9 cellular contexts compared by ENCODE assay signal in the genomic region with DNA sequence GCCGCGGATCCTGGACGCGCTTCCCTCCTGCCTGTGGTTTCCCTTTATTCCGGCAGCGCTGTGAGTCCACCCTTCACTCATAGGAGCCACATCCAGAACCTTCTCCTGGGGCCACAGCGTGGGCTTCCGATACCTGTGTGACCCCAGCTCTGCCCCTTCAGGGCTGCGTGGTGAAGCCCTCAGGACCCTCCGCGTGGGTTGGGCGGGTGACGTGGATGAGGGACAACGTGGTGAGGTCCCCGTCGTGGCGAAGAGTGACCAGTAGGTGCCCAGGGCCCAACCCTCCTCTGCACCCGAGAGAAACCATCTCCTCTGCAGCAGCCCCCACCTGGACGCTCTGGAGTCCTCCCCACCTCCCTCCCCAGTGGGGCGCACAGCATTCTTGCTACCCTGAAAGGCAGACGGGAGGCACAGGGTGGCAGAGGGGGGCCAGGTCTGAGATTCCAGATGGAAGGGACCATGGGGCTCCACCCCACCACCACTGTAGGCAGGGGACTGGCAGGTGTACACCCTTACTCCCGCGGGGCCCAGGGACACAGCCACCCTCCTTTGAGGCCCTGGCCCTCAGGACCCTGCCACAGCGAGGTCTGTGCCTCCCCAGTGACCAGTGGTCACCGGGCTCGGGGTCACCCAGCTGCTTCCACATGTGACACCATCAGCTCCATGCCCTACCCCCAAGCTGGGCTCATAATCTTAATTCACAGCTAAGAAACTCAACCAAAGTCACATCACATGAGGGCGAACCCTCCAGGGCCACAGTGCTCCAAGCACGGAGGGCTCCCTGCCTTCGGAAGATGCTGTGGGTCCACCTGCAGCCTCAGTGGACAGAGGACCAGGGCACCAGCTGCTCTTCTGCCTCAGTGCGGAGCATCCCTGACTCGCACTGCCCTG. TPM values are rescaled to one million over a fixed set of nuclear protein-coding genes. Genes with fewer than 3 reads are reported as not detected.
DNase-seq lines count a peak whose midpoint lies in the region; ATAC-seq, FAIRE-seq and TF ChIP-seq lines count a peak whose summit lies in the region.
"Had no signal": no experiment of that assay in that cellular context is flagged by ENCODE, and none has a peak within 500 bp of the region (broad histone marks: within the 10 kb centered on the region; RNA-seq: fewer than 3 reads in every experiment).

No MANE protein-coding gene starts in this region.

- BruUV-seq in HepG2 (replicated peaks; lab: Mats Ljungman, UMichigan): no TSS peak

- no peaks in the 10 kb centered on the region for H3K36me3 Mint-ChIP-seq in activated naive CD8-positive, alpha-beta T cell treated with anti-CD3 and anti-CD28 coated beads for 36 hours
- H3K36me3 Mint-ChIP-seq in naive thymus-derived CD4-positive, alpha-beta T cell: no peaks in the 10 kb centered on the region

- ATAC-seq in HepG2: no peak
- no peak for ATAC-seq in right lobe of liver
- ATAC-seq in naive thymus-derived CD4-positive, alpha-beta T cell: no peak
- ATAC-seq in upper lobe of right lung: no peak
- no peak for ATAC-seq in body of pancreas

- CTCF ChIA-PET in HepG2 (lab: Yijun Ruan, JAX; ENCODE audit: low intra/inter-chr PET ratio, low total read pairs): no interaction called here
- CTCF ChIA-PET in naive thymus-derived CD4-positive, alpha-beta T cell (lab: Charles Lee): no interaction called here

- POLR2A ChIA-PET in HepG2 (lab: Yijun Ruan, JAX): no interaction called here
- POLR2A ChIA-PET in naive thymus-derived CD4-positive, alpha-beta T cell (lab: Charles Lee): interaction anchor here (1.1 to 1.5 kb wide), 3 partner anchors 12 to 24 kb away, joined by 3 to 4 read pairs (median 4); no protein-coding TSS in a partner anchor

- H3K36me3 ChIP-seq in HepG2 (replicated peaks in 1 of 2; ENCODE audit: control insufficient read depth in 1 of 2, insufficient read depth in 2 of 2, low read length in 2 of 2): no peaks in the 10 kb centered on the region
- no peaks in the 10 kb centered on the region for H3K36me3 ChIP-seq in right lobe of liver
- no peaks in the 10 kb centered on the region for H3K36me3 ChIP-seq in naive thymus-derived CD4-positive, alpha-beta T cell (ENCODE audit: control insufficient read depth in 2 of 3, insufficient read depth in 3 of 3, low read length in 3 of 3)
- no peaks in the 10 kb centered on the region for H3K36me3 ChIP-seq in upper lobe of right lung
- no peaks in the 10 kb centered on the region for H3K36me3 ChIP-seq in body of pancreas (replicated peaks in 1 of 2; ENCODE audit: insufficient read depth in 1 of 2, low read depth in 2 of 2)

- H3K79me2 ChIP-seq in HepG2 (ENCODE audit: insufficient read depth, low read length): peaks cover 12% of the 10 kb centered on the region

- DNase-seq in HepG2 (ENCODE audit: low spot score): no peak
- DNase-seq in right lobe of liver: no peak
- no peak for DNase-seq in activated naive CD8-positive, alpha-beta T cell treated with anti-CD3 and anti-CD28 coated beads for 36 hours
- DNase-seq in naive thymus-derived CD4-positive, alpha-beta T cell: no peak
- DNase-seq in upper lobe of right lung: peak; percentile 65
- no peak for DNase-seq in retina
- DNase-seq in body of pancreas: no peak
- DNase-seq in hypothalamus (lab: John Stamatoyannopoulos, UW): no peak
- DNase-seq: NCI-H1417 treated with DMSO at 0.1 percent for 48 hours had no signal

- H3K9me3 ChIP-seq in HepG2 (ENCODE audit: low read length) (no peaks in the 10 kb centered on the region), right lobe of liver (no peaks in the 10 kb centered on the region), upper lobe of right lung (no peaks in the 10 kb centered on the region), body of pancreas (no peaks in the 10 kb centered on the region)
- H3K9me3 ChIP-seq in naive thymus-derived CD4-positive, alpha-beta T cell (ENCODE audit: control insufficient read depth in 2 of 3, low read length in 3 of 3): no peaks in the 10 kb centered on the region

- H3K27ac ChIP-seq in HepG2 (ENCODE audit: extremely low read length, insufficient read depth, low read length): no peak overlapping the region
- no peak overlapping the region for H3K27ac ChIP-seq in right lobe of liver
- no peak overlapping the region for H3K27ac ChIP-seq in naive thymus-derived CD4-positive, alpha-beta T cell (ENCODE audit: low read depth, low read length)
- no peak overlapping the region for H3K27ac ChIP-seq in upper lobe of right lung
- no peak overlapping the region for H3K27ac ChIP-seq in body of pancreas

- in situ Hi-C loops in HepG2 (cut with HindIII; ENCODE audit: extremely low pct_ligation_motif_present, low pct_unique_long_range_greater_than_20kb): no loop called here

- TF ChIP-seq CTCF in HepG2 (CRISPR knock-in tag; IDR thresholded peaks at IDR 0.05) (no peak), right lobe of liver (IDR thresholded peaks at IDR 0.05) (no peak), upper lobe of right lung (IDR thresholded peaks at IDR 0.05) (no peak), body of pancreas (IDR thresholded peaks at IDR 0.05) (no peak)

- peaks cover 48% of the 10 kb centered on the region for H3K4me1 ChIP-seq in HepG2 (ENCODE audit: insufficient read depth, low read length)
- peaks cover 0 to 20% (median 7%) of the 10 kb centered on the region in 4 donors for H3K4me1 ChIP-seq in right lobe of liver
- H3K4me1 ChIP-seq in naive thymus-derived CD4-positive, alpha-beta T cell (ENCODE audit: control insufficient read depth in 2 of 2, insufficient read depth in 2 of 2, low read length in 2 of 2): peaks cover 10 to 21% of the 10 kb centered on the region in 2 donors
- H3K4me1 ChIP-seq in upper lobe of right lung: peaks cover 17% of the 10 kb centered on the region
- H3K4me1 ChIP-seq in body of pancreas: peaks cover 39% of the 10 kb centered on the region

- peak overlapping the region; percentile 48 for H3K4me3 Mint-ChIP-seq in activated naive CD8-positive, alpha-beta T cell treated with anti-CD3 and anti-CD28 coated beads for 36 hours
- peak overlapping the region; percentile 54 to 86 (median 68) for H3K4me3 Mint-ChIP-seq in naive thymus-derived CD4-positive, alpha-beta T cell

- 44% methylated on average over 15 of the region's 31 CpGs for WGBS in HepG2 (ENCODE audit: low lambda C conversion rate)
- 60% methylated on average over 3 of the region's 31 CpGs for WGBS in right lobe of liver (ENCODE audit: insufficient coverage, low coverage, low lambda C conversion rate, missing lambda C conversion rate)
- 41 to 61% methylated on average over 4 to 29 of the region's 31 CpGs for WGBS in body of pancreas, 2 donors

- peaks cover 25% of the 10 kb centered on the region for H3K27me3 Mint-ChIP-seq in activated naive CD8-positive, alpha-beta T cell treated with anti-CD3 and anti-CD28 coated beads for 36 hours
- H3K27me3 Mint-ChIP-seq in naive thymus-derived CD4-positive, alpha-beta T cell: peaks cover 0 to 45% (median 0%) of the 10 kb centered on the region in 5 donors

- TF ChIP-seq RAD21 in HepG2 (CRISPR knock-in tag; IDR thresholded peaks at IDR 0.05): no peak

- H3K27me3 ChIP-seq in HepG2 (ENCODE audit: control insufficient read depth in 1 of 2, insufficient read depth in 2 of 2, low read length in 2 of 2): peaks cover 15 to 42% of the 10 kb centered on the region in 2 experiments
- peaks cover 0 to 5% of the 10 kb centered on the region in 2 donors for H3K27me3 ChIP-seq in right lobe of liver
- H3K27me3 ChIP-seq in naive thymus-derived CD4-positive, alpha-beta T cell (ENCODE audit: control insufficient read depth in 2 of 2, insufficient read depth in 2 of 2, low read length in 2 of 2): no peaks in the 10 kb centered on the region
- H3K27me3 ChIP-seq in upper lobe of right lung: peaks cover 26% of the 10 kb centered on the region
- peaks cover 0 to 18% of the 10 kb centered on the region in 2 donors for H3K27me3 ChIP-seq in body of pancreas

- peak overlapping the region; percentile 78; the same call in 1 of the 2 replicates for H3K4me2 ChIP-seq in HepG2 (ENCODE audit: low read depth, low read length)

- H3K4me1 Mint-ChIP-seq in activated naive CD8-positive, alpha-beta T cell treated with anti-CD3 and anti-CD28 coated beads for 36 hours: peaks cover 11% of the 10 kb centered on the region
- peaks cover 19 to 39% (median 27%) of the 10 kb centered on the region in 7 donors for H3K4me1 Mint-ChIP-seq in naive thymus-derived CD4-positive, alpha-beta T cell

- TF ChIP-seq POLR2A in HepG2 (IDR thresholded peaks at IDR 0.05; ENCODE audit: insufficient read depth in 1 of 2, low read depth in 2 of 2, low read length in 2 of 2) (no peak), right lobe of liver (IDR thresholded peaks at IDR 0.05) (no peak), body of pancreas (IDR thresholded peaks at IDR 0.05) (no peak)

- intact Hi-C loops in HepG2 (cut with micrococcal nuclease; ENCODE audit: unreplicated experiment) (no loop called here), right lobe of liver (cut with DNase I) (no loop called here), upper lobe of right lung (cut with DNase I) (no loop called here), body of pancreas (cut with DNase I) (loop anchor here (10.0 kb wide), 1 partner anchor 65 kb away; the partner anchor contains the start of genes ALG12 and CRELD2)
- intact Hi-C loops in naive thymus-derived CD4-positive, alpha-beta T cell (cut with micrococcal nuclease): loop anchor here in 1 of 2 donors (5.0 kb wide), 3 partner anchors 63 to 342 kb away; partner anchors contain the start of gene PIM3

- no peak overlapping the region for H3K9ac ChIP-seq in HepG2 (ENCODE audit: insufficient read depth, low read depth, low read length)

- peak overlapping the region in 1 of 3 experiments; percentile 72; a peak in 1 of 6 replicates for H3K4me3 ChIP-seq in HepG2 (replicated peaks in 1 of 3; ENCODE audit: insufficient read depth in 1 of 3, low read depth in 2 of 3, low read length in 3 of 3)
- H3K4me3 ChIP-seq in right lobe of liver: no peak overlapping the region
- no peak overlapping the region for H3K4me3 ChIP-seq in naive thymus-derived CD4-positive, alpha-beta T cell (ENCODE audit: low read length)
- no peak overlapping the region for H3K4me3 ChIP-seq in upper lobe of right lung
- H3K4me3 ChIP-seq in body of pancreas: no peak overlapping the region

- H3K27ac Mint-ChIP-seq in activated naive CD8-positive, alpha-beta T cell treated with anti-CD3 and anti-CD28 coated beads for 36 hours: no peak overlapping the region
- H3K27ac Mint-ChIP-seq in naive thymus-derived CD4-positive, alpha-beta T cell: peak overlapping the region in 6 of 9 donors; percentile 2 to 78 (median 60)

- no peak overlapping the region for H2AFZ ChIP-seq in HepG2 (ENCODE audit: low read length)

- no peaks in the 10 kb centered on the region for H3K9me3 Mint-ChIP-seq in activated naive CD8-positive, alpha-beta T cell treated with anti-CD3 and anti-CD28 coated beads for 36 hours
- peaks cover 0 to 3% (median 0%) of the 10 kb centered on the region in 11 donors for H3K9me3 Mint-ChIP-seq in naive thymus-derived CD4-positive, alpha-beta T cell

- TF ChIP-seq EP300 in HepG2 (IDR thresholded peaks at IDR 0.05; ENCODE audit: low read depth in 2 of 2, low read length in 2 of 2): no peak
- TF ChIP-seq EP300 in HepG2 (CRISPR knock-in tag; IDR thresholded peaks at IDR 0.05; ENCODE audit: borderline replicate concordance): no peak

- no peak for FAIRE-seq in HepG2 (lab: Jason Lieb, UNC)

- H4K20me1 ChIP-seq in HepG2 (ENCODE audit: insufficient read depth, low read length): peaks cover 11% of the 10 kb centered on the region; the same call in 1 of the 2 replicates

RNA-seq across cellular contexts. Expression of gene ZBED4, which starts 3.4 kb away (rescaled TPM):
- total RNA-seq in HepG2 (2016; rRNA removed; fragmentation: Illumina TruSeq; extraction: Trizol): 9.6 and 11.9 TPM in 2 replicates
- total RNA-seq in HepG2 (2016; cell fraction: cytosol; rRNA removed; fragmentation: Illumina TruSeq; extraction: Trizol; ENCODE audit: low read depth): 0.91 and 1.3 TPM in 2 replicates
- 9.6 and 9.7 TPM in 2 replicates for total RNA-seq in HepG2 (2016; cell fraction: insoluble cytoplasmic fraction; rRNA removed; fragmentation: Illumina TruSeq; extraction: Trizol)
- total RNA-seq in HepG2 (2016; cell fraction: membrane; rRNA removed; fragmentation: Illumina TruSeq; extraction: Trizol): 5.5 TPM in 2 replicates
- 8.0 and 9.8 TPM in 2 replicates for total RNA-seq in HepG2 (2016; cell fraction: nucleus; rRNA removed; fragmentation: Illumina TruSeq; extraction: Trizol)
- 5.4 and 6.0 TPM in 2 replicates for polyA plus RNA-seq in HepG2 (2011; rRNA removed)
- polyA plus RNA-seq in HepG2 (2011; cell fraction: cytosol; rRNA removed): 4.8 and 5.6 TPM in 2 replicates
- polyA plus RNA-seq in HepG2 (2011; cell fraction: nucleus; rRNA removed): 9.9 and 11.1 TPM in 2 replicates
- 9.9 and 11.2 TPM in 2 replicates for polyA plus RNA-seq in HepG2 (2012)
- 0.43 and 0.49 TPM in 2 replicates for polyA plus RNA-seq in HepG2 (2016; cell fraction: cytosol; fragmentation: Illumina TruSeq; extraction: Trizol; ENCODE audit: low read depth)
- polyA plus RNA-seq in HepG2 (2016; cell fraction: insoluble cytoplasmic fraction; fragmentation: Illumina TruSeq; extraction: Trizol; ENCODE audit: low read depth): 9.0 and 10.5 TPM in 2 replicates
- 2.4 and 2.7 TPM in 2 replicates for polyA plus RNA-seq in HepG2 (2016; cell fraction: membrane; fragmentation: Illumina TruSeq; extraction: Trizol; ENCODE audit: low read depth)
- polyA plus RNA-seq in HepG2 (2016; cell fraction: nucleus; fragmentation: Illumina TruSeq; extraction: Trizol; ENCODE audit: insufficient read depth, low read depth): 13.2 and 13.5 TPM in 2 replicates
- polyA minus RNA-seq in HepG2 (2011; rRNA and poly(A)+ RNA removed; ENCODE audit: low replicate concordance): 7.8 and 12.8 TPM in 2 replicates
- 8.8 and 10.3 TPM in 2 replicates for polyA minus RNA-seq in HepG2 (2011; cell fraction: cytosol; rRNA and poly(A)+ RNA removed)
- polyA minus RNA-seq in HepG2 (2011; cell fraction: nucleus; rRNA and poly(A)+ RNA removed): 12.1 and 13.2 TPM in 2 replicates
- total RNA-seq in right lobe of liver: 1 to 10 TPM; 4.1 to 9.3 (median 5.2) TPM
- total RNA-seq in activated naive CD8-positive, alpha-beta T cell treated with anti-CD3 and anti-CD28 coated beads for 36 hours: 10 to 100 TPM; 20.6 to 20.7 TPM
- total RNA-seq in naive thymus-derived CD4-positive, alpha-beta T cell: 10 to 100 TPM; 13.6 to 20.1 (median 17.1) TPM
- polyA plus RNA-seq in naive thymus-derived CD4-positive, alpha-beta T cell: 10 to 100 TPM in 1 of 2 donors, 1 to 10 TPM in 1; 6.0 to 10.6 TPM
- 11.8 TPM for total RNA-seq in upper lobe of right lung
- total RNA-seq in body of pancreas: 10 to 100 TPM in 1 of 2 donors, 1 to 10 TPM in 1; 9.6 to 17.1 TPM

RNA-seq across cellular contexts. Expression of gene BRD1, which starts 22.6 kb away (rescaled TPM):
- 6.6 and 12.0 TPM in 2 replicates for total RNA-seq in HepG2 (2016; rRNA removed; fragmentation: Illumina TruSeq; extraction: Trizol)
- total RNA-seq in HepG2 (2016; cell fraction: cytosol; rRNA removed; fragmentation: Illumina TruSeq; extraction: Trizol; ENCODE audit: low read depth): 6.1 and 7.5 TPM in 2 replicates
- total RNA-seq in HepG2 (2016; cell fraction: insoluble cytoplasmic fraction; rRNA removed; fragmentation: Illumina TruSeq; extraction: Trizol): 6.3 and 13.3 TPM in 2 replicates
- total RNA-seq in HepG2 (2016; cell fraction: membrane; rRNA removed; fragmentation: Illumina TruSeq; extraction: Trizol): 6.7 and 8.2 TPM in 2 replicates
- total RNA-seq in HepG2 (2016; cell fraction: nucleus; rRNA removed; fragmentation: Illumina TruSeq; extraction: Trizol): 14.2 and 15.7 TPM in 2 replicates
- polyA plus RNA-seq in HepG2 (2011; rRNA removed): 5.1 and 6.4 TPM in 2 replicates
- 3.8 and 3.9 TPM in 2 replicates for polyA plus RNA-seq in HepG2 (2011; cell fraction: cytosol; rRNA removed)
- 29.0 and 31.0 TPM in 2 replicates for polyA plus RNA-seq in HepG2 (2011; cell fraction: nucleus; rRNA removed)
- 14.8 and 16.2 TPM in 2 replicates for polyA plus RNA-seq in HepG2 (2012)
- polyA plus RNA-seq in HepG2 (2016; cell fraction: cytosol; fragmentation: Illumina TruSeq; extraction: Trizol; ENCODE audit: low read depth): 0.67 and 0.95 TPM in 2 replicates
- polyA plus RNA-seq in HepG2 (2016; cell fraction: insoluble cytoplasmic fraction; fragmentation: Illumina TruSeq; extraction: Trizol; ENCODE audit: low read depth): 8.8 and 10.0 TPM in 2 replicates
- 2.6 and 3.2 TPM in 2 replicates for polyA plus RNA-seq in HepG2 (2016; cell fraction: membrane; fragmentation: Illumina TruSeq; extraction: Trizol; ENCODE audit: low read depth)
- 28.8 and 30.8 TPM in 2 replicates for polyA plus RNA-seq in HepG2 (2016; cell fraction: nucleus; fragmentation: Illumina TruSeq; extraction: Trizol; ENCODE audit: insufficient read depth, low read depth)
- polyA minus RNA-seq in HepG2 (2011; rRNA and poly(A)+ RNA removed; ENCODE audit: low replicate concordance): 4.2 and 8.4 TPM in 2 replicates
- 7.6 and 8.3 TPM in 2 replicates for polyA minus RNA-seq in HepG2 (2011; cell fraction: cytosol; rRNA and poly(A)+ RNA removed)
- 29.1 and 32.0 TPM in 2 replicates for polyA minus RNA-seq in HepG2 (2011; cell fraction: nucleus; rRNA and poly(A)+ RNA removed)
- 10 to 100 TPM in 5 of 6 experiments, 1 to 10 TPM in 1; 9.3 to 17.8 (median 11.6) TPM for total RNA-seq in right lobe of liver
- 10 to 100 TPM; 22.7 to 23.2 TPM for total RNA-seq in activated naive CD8-positive, alpha-beta T cell treated with anti-CD3 and anti-CD28 coated beads for 36 hours
- 100 to 1,000 TPM in 2 of 5 experiments, 10 to 100 TPM in 3; 50.0 to 130 (median 87.7) TPM for total RNA-seq in naive thymus-derived CD4-positive, alpha-beta T cell
- 1 to 10 TPM; 2.8 to 3.4 TPM for polyA plus RNA-seq in naive thymus-derived CD4-positive, alpha-beta T cell
- 39.0 TPM for total RNA-seq in upper lobe of right lung
- 10 to 100 TPM; 21.8 to 36.9 TPM for total RNA-seq in body of pancreas
